8 cellular contexts compared by ENCODE assay signal in the genomic region with DNA sequence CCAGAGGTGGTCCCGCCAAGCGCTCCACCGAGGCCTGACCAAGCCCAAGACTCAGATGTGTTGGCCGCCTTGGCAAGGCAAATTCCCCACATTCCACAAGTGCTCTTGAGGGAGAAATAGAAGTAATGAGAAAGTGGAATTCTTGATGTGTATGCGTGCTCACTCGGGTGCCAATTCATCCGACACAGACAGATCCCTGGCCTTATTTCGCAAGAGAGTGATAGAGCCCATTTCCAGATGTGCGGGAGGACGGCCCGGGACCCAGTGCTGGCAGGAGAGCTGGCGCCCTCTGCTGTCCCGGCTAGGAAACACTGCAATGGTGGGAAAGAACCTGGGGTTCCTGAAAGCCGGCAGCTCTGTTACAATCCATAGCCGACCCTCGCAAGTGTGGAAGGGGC.
A peak's percentile ranks its signal among the peaks of the same experiment; 100 is the strongest.
DNase-seq lines count a peak whose midpoint lies in the region; ATAC-seq and TF ChIP-seq lines count a peak whose summit lies in the region.

No MANE protein-coding gene starts in this region.

- intact Hi-C loops in lower lobe of right lung (cut with DNase I), result no loop called here

- peaks cover 47% of the 10 kb centered on the region for H3K4me1 ChIP-seq in lower lobe of right lung

- ATAC-seq in GM21825 (IDR thresholded peaks at IDR 0.05; ENCODE audit: unreplicated experiment) (peak; percentile 56), lower lobe of right lung (peak; percentile 95 to 96), GM21423 (IDR thresholded peaks at IDR 0.05; ENCODE audit: unreplicated experiment) (no peak)

- no peaks in the 10 kb centered on the region for H3K9me3 ChIP-seq in lower lobe of right lung

- no peaks in the 10 kb centered on the region for H3K27me3 ChIP-seq in lower lobe of right lung (ENCODE audit: low read depth)

- DNase-seq in AG10803 (ENCODE audit: low read depth) (peak; percentile 100), NCI-H345 treated with DMSO at 0.1 percent for 48 hours (lab: John Stamatoyannopoulos, UW; ENCODE audit: unreplicated experiment) (peak; percentile 22), dedifferentiated amniotic fluid mesenchymal stem cell (ENCODE audit: extremely low spot score) (peak; percentile 98), lower lobe of right lung (peak; percentile 88)
- peak; percentile 83 for DNase-seq in activated CD4-positive, alpha-beta T cell treated with anti-CD3 and anti-CD28 coated beads for 48 hours
- peak; percentile 47 to 74 (median 49) for DNase-seq in stimulated activated CD4-positive, alpha-beta T cell treated with anti-CD3 and anti-CD28 coated beads, TNF-alpha, amount 100 ng/mL, for 24 hours (ENCODE audit: low read depth in 3 of 3)

- H3K4me3 ChIP-seq in AG10803 (ENCODE audit: low read length) (peak overlapping the region; percentile 28), lower lobe of right lung (peak overlapping the region; percentile 17)

- peak overlapping the region; percentile 74 for H3K27ac ChIP-seq in lower lobe of right lung

- H3K36me3 ChIP-seq in lower lobe of right lung, result no peaks in the 10 kb centered on the region

- TF ChIP-seq CTCF in AG10803 (conservative IDR thresholded peaks at IDR 0.05; ENCODE audit: low read length), result peak; percentile 96
- peak; percentile 93 for TF ChIP-seq CTCF in lower lobe of right lung (IDR thresholded peaks at IDR 0.05)

Comparison
In these comparisons a context has a peak if more than half of its experiments do, and no peak if none do; other contexts are left out.
1. DNase-seq: peak in every context shown above with its lines; median percentile 100 in AG10803; 98 in dedifferentiated amniotic fluid mesenchymal stem cell; 88 in lower lobe of right lung; 83 in activated CD4-positive, alpha-beta T cell treated with anti-CD3 and anti-CD28 coated beads for 48 hours; 49 in stimulated activated CD4-positive, alpha-beta T cell treated with anti-CD3 and anti-CD28 coated beads, TNF-alpha, amount 100 ng/mL, for 24 hours; 22 in NCI-H345 treated with DMSO at 0.1 percent for 48 hours.